14 cellular contexts compared by ENCODE assay signal in the genomic region with DNA sequence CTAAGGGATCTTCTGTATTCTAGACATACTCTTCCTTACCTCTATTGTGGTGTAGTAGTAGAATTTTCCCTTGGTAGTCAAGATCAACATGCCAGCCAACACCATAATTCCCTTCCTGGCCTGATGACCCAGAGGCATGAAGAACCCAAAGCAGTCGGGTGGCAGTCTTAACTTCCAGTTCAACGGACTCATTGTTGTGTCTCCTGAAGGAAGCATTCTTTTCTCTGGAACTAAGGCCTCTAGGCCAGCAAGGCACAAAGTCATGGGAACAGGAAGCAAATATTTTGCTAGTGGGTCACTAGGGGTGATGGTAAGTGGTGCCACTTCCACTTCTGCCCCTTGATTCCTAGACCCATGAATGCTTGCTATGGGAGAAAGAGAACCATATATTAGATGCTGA. TPM values are rescaled to one million over a fixed set of nuclear protein-coding genes. Genes with fewer than 3 reads are reported as not detected.
A peak's percentile ranks its signal among the peaks of the same experiment; 100 is the strongest.
DNase-seq lines count a peak whose midpoint lies in the region; ATAC-seq lines count a peak whose summit lies in the region.
"Had no signal": no experiment of that assay in that cellular context is flagged by ENCODE, and none has a peak within 500 bp of the region (broad histone marks: within the 10 kb centered on the region; RNA-seq: fewer than 3 reads in every experiment).

No MANE protein-coding gene starts in this region.

- in situ Hi-C loops in G401 (cut with HindIII; ENCODE audit: low sequenced_read_pairs) (no loop called here), SK-MEL-5 (cut with HindIII; ENCODE audit: low pct_unique_long_range_greater_than_20kb, low sequenced_read_pairs) (no loop called here)

- DNase-seq in COLO829 (ENCODE audit: low spot score), result peak; percentile 85
- peak; percentile 1 for DNase-seq in G401 (ENCODE audit: low spot score)
- DNase-seq in SK-MEL-5 (ENCODE audit: low read depth, low spot score), result peak; percentile 99
- peak; percentile 88 for DNase-seq in kidney tubule cell (ENCODE audit: low spot score)
- DNase-seq in activated CD4-positive, alpha-beta T cell treated with anti-CD3 and anti-CD28 coated beads, Interleukin-2, amount 50 U/mL, for 1 hour, result no peak
- DNase-seq in stimulated activated naive CD4-positive, alpha-beta T cell (lab: John Stamatoyannopoulos, UW), result no peak
- no peak for DNase-seq in NCI-H146 (lab: John Stamatoyannopoulos, UW)
- DNase-seq: ACHN; CD4-positive, CD25-positive, alpha-beta regulatory T cell; DMS79; GF-D8; GM23248; IMR-90 had no signal

- ATAC-seq in GM21717 (IDR thresholded peaks at IDR 0.05; ENCODE audit: unreplicated experiment), result no peak

RNA-seq across cellular contexts. Expression of a gene that starts 55.2 kb away (rescaled TPM):
- not detected in 2 replicates for total RNA-seq in G401 (2014; rRNA removed; shearing (Covaris generic))
- 31.4 and 38.1 TPM in 2 replicates for total RNA-seq in SK-MEL-5 (2014; rRNA removed; shearing (Covaris generic))
- 40.8 and 54.5 TPM in 2 replicates for polyA plus RNA-seq in SK-MEL-5 (2015; cell fraction: cytosol; rRNA removed)
- 100 and 109 TPM in 2 replicates for polyA plus RNA-seq in SK-MEL-5 (2015; cell fraction: nucleus; rRNA removed)

Comparison
In these comparisons a context has a peak if more than half of its experiments do, and no peak if none do; other contexts are left out.
1. DNase-seq: peak in COLO829 (single experiment), G401 (single experiment), SK-MEL-5 (single experiment) and kidney tubule cell (single experiment); none in activated CD4-positive, alpha-beta T cell treated with anti-CD3 and anti-CD28 coated beads, Interleukin-2, amount 50 U/mL, for 1 hour (single experiment), stimulated activated naive CD4-positive, alpha-beta T cell (0 of 6) and NCI-H146 (single experiment).
2. RNA of a gene that starts 55.2 kb away (total RNA-seq): 31.4 to 38.1 TPM in SK-MEL-5; not detected in G401; every median in the first group is over 10 times any median in the second.